ENCODE assay signal across 8 cellular contexts in genomic region chr22:29768052-29768680, GRCh38. TPM values are rescaled to one million over a fixed set of nuclear protein-coding genes. Genes with fewer than 3 reads are reported as not detected.
DNase-seq lines count a peak whose midpoint lies in the region; ATAC-seq, FAIRE-seq and TF ChIP-seq lines count a peak whose summit lies in the region.

No MANE protein-coding gene starts in this region.

- H3K4me2 ChIP-seq in A549: peak overlapping the region; percentile 98

- no peak for ATAC-seq in A549

- H3K27me3 ChIP-seq in bronchial epithelial cell (ENCODE audit: control insufficient read depth, insufficient read depth, low read length): no peaks in the 10 kb centered on the region
- no peaks in the 10 kb centered on the region for H3K27me3 ChIP-seq in mononuclear cell (ENCODE audit: insufficient read depth, low read length)

- H3K4me1 ChIP-seq in A549 (peaks cover 19% of the 10 kb centered on the region), mononuclear cell (ENCODE audit: insufficient read depth, low read length) (peaks cover 25% of the 10 kb centered on the region)

- no peaks in the 10 kb centered on the region for H3K9me3 ChIP-seq in A549
- H3K9me3 ChIP-seq in mononuclear cell (ENCODE audit: low read depth, low read length): no peaks in the 10 kb centered on the region

- DNase-seq in A549 (ENCODE audit: low read depth in 1 of 2, low spot score in 1 of 2) (no peak), bronchial epithelial cell (ENCODE audit: low read depth) (no peak), NCI-H2196 treated with DMSO at 0.1 percent for 48 hours (lab: John Stamatoyannopoulos, UW; ENCODE audit: unreplicated experiment) (no peak), NCI-H1092 (lab: John Stamatoyannopoulos, UW) (no peak), NCI-H1417 treated with DMSO at 0.1 percent for 48 hours (lab: John Stamatoyannopoulos, UW) (no peak)
- no peak for DNase-seq in Jurkat, Clone E6-1 (ENCODE audit: low read depth, low spot score)
- no peak for DNase-seq in stimulated activated CD4-positive, alpha-beta T cell treated with anti-CD3 and anti-CD28 coated beads, Interleukin-1b, Interleukin-23, amount 100 ng/mL, for 48 hours

- TF ChIP-seq CTCF in A549 (IDR thresholded peaks at IDR 0.05) (no peak), bronchial epithelial cell (IDR thresholded peaks at IDR 0.05; ENCODE audit: insufficient read depth, low read length, severe bottlenecking) (no peak)

- WGBS in A549 (ENCODE audit: missing lambda C conversion rate): 36% methylated on average over 6 of the region's 6 CpGs

- peaks cover 6% of the 10 kb centered on the region for H3K36me3 ChIP-seq in bronchial epithelial cell (ENCODE audit: control insufficient read depth, insufficient read depth, low read length)

- peak overlapping the region; percentile 96 for H3K4me3 ChIP-seq in A549
- H3K4me3 ChIP-seq in Jurkat, Clone E6-1 (ENCODE audit: low read length): peak overlapping the region; percentile 100
- H3K4me3 ChIP-seq in bronchial epithelial cell (ENCODE audit: low read depth, low read length): peak overlapping the region; percentile 71
- peak overlapping the region; percentile 98 for H3K4me3 ChIP-seq in mononuclear cell (ENCODE audit: low read length)

- CTCF ChIA-PET in A549 (lab: Yijun Ruan, JAX): no interaction called here

- no peak for TF ChIP-seq RAD21 in A549 (conservative IDR thresholded peaks at IDR 0.05 in 1 of 2, IDR thresholded peaks at IDR 0.05 in 1 of 2)

- H3K27ac ChIP-seq in A549: peak overlapping the region; percentile 95 to 98

- POLR2A ChIA-PET in A549 (lab: Yijun Ruan, JAX): no interaction called here

- TF ChIP-seq POLR2A in A549 (IDR thresholded peaks at IDR 0.05; ENCODE audit: low read length): no peak

- TF ChIP-seq EP300 in A549 (IDR thresholded peaks at IDR 0.05): no peak

- FAIRE-seq in A549 (lab: Jason Lieb, UNC) (no peak), bronchial epithelial cell (lab: Jason Lieb, UNC) (no peak)

TF ChIP-seq in A549, 52 proteins besides CTCF, POLR2A, EP300 and RAD21:
- TF ChIP-seq HOXB5 (CRISPR knock-in tag; IDR thresholded peaks at IDR 0.05) (no peak), ZNF302 (CRISPR knock-in tag; IDR thresholded peaks at IDR 0.05) (no peak), CHD4 (IDR thresholded peaks at IDR 0.05; ENCODE audit: borderline replicate concordance) (no peak), PHF8 (IDR thresholded peaks at IDR 0.05; ENCODE audit: borderline replicate concordance, low read depth) (no peak), JUN (IDR thresholded peaks at IDR 0.05) (no peak), CHD2 (IDR thresholded peaks at IDR 0.05; ENCODE audit: low read length, partially characterized antibody) (no peak), HOXB13 (CRISPR knock-in tag; IDR thresholded peaks at IDR 0.05; ENCODE audit: low read depth) (no peak), ZFP36 (IDR thresholded peaks at IDR 0.05; ENCODE audit: borderline replicate concordance, partially characterized antibody) (no peak), RCOR1 (IDR thresholded peaks at IDR 0.05; ENCODE audit: low read depth, low read length) (no peak), EHF (CRISPR knock-in tag; IDR thresholded peaks at IDR 0.05) (no peak), HES2 (IDR thresholded peaks at IDR 0.05) (no peak), TFCP2L1 (CRISPR knock-in tag; IDR thresholded peaks at IDR 0.05) (no peak), MYC (IDR thresholded peaks at IDR 0.05; ENCODE audit: borderline replicate concordance, low read length) (no peak)
- TF ChIP-seq, protein P1, sequence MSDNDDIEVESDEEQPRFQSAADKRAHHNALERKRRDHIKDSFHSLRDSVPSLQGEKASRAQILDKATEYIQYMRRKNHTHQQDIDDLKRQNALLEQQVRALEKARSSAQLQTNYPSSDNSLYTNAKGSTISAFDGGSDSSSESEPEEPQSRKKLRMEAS (IDR thresholded peaks at IDR 0.05): no peak
- TF ChIP-seq, protein P2, sequence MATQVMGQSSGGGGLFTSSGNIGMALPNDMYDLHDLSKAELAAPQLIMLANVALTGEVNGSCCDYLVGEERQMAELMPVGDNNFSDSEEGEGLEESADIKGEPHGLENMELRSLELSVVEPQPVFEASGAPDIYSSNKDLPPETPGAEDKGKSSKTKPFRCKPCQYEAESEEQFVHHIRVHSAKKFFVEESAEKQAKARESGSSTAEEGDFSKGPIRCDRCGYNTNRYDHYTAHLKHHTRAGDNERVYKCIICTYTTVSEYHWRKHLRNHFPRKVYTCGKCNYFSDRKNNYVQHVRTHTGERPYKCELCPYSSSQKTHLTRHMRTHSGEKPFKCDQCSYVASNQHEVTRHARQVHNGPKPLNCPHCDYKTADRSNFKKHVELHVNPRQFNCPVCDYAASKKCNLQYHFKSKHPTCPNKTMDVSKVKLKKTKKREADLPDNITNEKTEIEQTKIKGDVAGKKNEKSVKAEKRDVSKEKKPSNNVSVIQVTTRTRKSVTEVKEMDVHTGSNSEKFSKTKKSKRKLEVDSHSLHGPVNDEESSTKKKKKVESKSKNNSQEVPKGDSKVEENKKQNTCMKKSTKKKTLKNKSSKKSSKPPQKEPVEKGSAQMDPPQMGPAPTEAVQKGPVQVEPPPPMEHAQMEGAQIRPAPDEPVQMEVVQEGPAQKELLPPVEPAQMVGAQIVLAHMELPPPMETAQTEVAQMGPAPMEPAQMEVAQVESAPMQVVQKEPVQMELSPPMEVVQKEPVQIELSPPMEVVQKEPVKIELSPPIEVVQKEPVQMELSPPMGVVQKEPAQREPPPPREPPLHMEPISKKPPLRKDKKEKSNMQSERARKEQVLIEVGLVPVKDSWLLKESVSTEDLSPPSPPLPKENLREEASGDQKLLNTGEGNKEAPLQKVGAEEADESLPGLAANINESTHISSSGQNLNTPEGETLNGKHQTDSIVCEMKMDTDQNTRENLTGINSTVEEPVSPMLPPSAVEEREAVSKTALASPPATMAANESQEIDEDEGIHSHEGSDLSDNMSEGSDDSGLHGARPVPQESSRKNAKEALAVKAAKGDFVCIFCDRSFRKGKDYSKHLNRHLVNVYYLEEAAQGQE (IDR thresholded peaks at IDR 0.05): no peak

RNA-seq across cellular contexts. Expression of gene UQCR10, which starts 1.0 kb away (rescaled TPM):
- 115 and 143 TPM in 2 replicates for polyA plus RNA-seq in A549 (2011; rRNA removed)
- 241 and 269 TPM in 2 replicates for polyA plus RNA-seq in A549 (2012; cell fraction: cytosol; rRNA removed)
- 93.8 and 119 TPM in 2 replicates for polyA plus RNA-seq in A549 (2012; cell fraction: nucleus; rRNA removed)
- polyA plus RNA-seq in A549 (2017; fragmentation: RNase III; extraction: RNeasy Plus Mini Kit Qiagen cat#74134 plus additional on column Dnase treatment): 171 to 204 TPM (median 179 TPM) in 3 replicates
- 87.4 and 95.5 TPM in 2 replicates for polyA minus RNA-seq in A549 (2011; rRNA and poly(A)+ RNA removed)
- polyA plus RNA-seq in Jurkat, Clone E6-1 (2012; ENCODE audit: insufficient read depth, insufficient read length): 281 TPM
- 42.4 and 88.2 TPM in 2 replicates for total RNA-seq in bronchial epithelial cell
- total RNA-seq in mononuclear cell: 26.0 TPM

RNA-seq across cellular contexts. Expression of gene ZMAT5, which starts 1.4 kb away (rescaled TPM):
- polyA plus RNA-seq in A549 (2011; rRNA removed): 13.3 and 14.5 TPM in 2 replicates
- 24.6 and 31.0 TPM in 2 replicates for polyA plus RNA-seq in A549 (2012; cell fraction: cytosol; rRNA removed)
- polyA plus RNA-seq in A549 (2012; cell fraction: nucleus; rRNA removed): 18.2 and 25.6 TPM in 2 replicates
- 11.4 to 13.0 TPM (median 13.0 TPM) in 3 replicates for polyA plus RNA-seq in A549 (2017; fragmentation: RNase III; extraction: RNeasy Plus Mini Kit Qiagen cat#74134 plus additional on column Dnase treatment)
- polyA minus RNA-seq in A549 (2011; rRNA and poly(A)+ RNA removed): 7.6 and 8.2 TPM in 2 replicates
- polyA plus RNA-seq in Jurkat, Clone E6-1 (2012; ENCODE audit: insufficient read depth, insufficient read length): 45.1 TPM
- total RNA-seq in bronchial epithelial cell: 24.2 and 24.7 TPM in 2 replicates
- 7.7 TPM for total RNA-seq in mononuclear cell

RNA-seq across cellular contexts. Expression of gene CABP7, which starts 48.4 kb away (rescaled TPM):
- 0.05 and 0.09 TPM in 2 replicates for polyA plus RNA-seq in A549 (2011; rRNA removed)
- 0.15 and 0.21 TPM in 2 replicates for polyA plus RNA-seq in A549 (2012; cell fraction: cytosol; rRNA removed)
- 0.17 and 0.27 TPM in 2 replicates for polyA plus RNA-seq in A549 (2012; cell fraction: nucleus; rRNA removed)
- 0.13 to 0.17 TPM (median 0.15 TPM) in 3 replicates for polyA plus RNA-seq in A549 (2017; fragmentation: RNase III; extraction: RNeasy Plus Mini Kit Qiagen cat#74134 plus additional on column Dnase treatment)
- polyA minus RNA-seq in A549 (2011; rRNA and poly(A)+ RNA removed): 0.15 and 0.21 TPM in 2 replicates
- polyA plus RNA-seq in Jurkat, Clone E6-1 (2012; ENCODE audit: insufficient read depth, insufficient read length): not detected
- total RNA-seq in bronchial epithelial cell: not detected in 2 replicates
- 0.21 TPM for total RNA-seq in mononuclear cell
